In genomic region chr9:130939405-130939941, GRCh38 we compare ENCODE assay signal across 8 cellular contexts. TPM values are rescaled to one million over a fixed set of nuclear protein-coding genes. Genes with fewer than 3 reads are reported as not detected.
DNase-seq lines count a peak whose midpoint lies in the region; ATAC-seq and TF ChIP-seq lines count a peak whose summit lies in the region.

No MANE protein-coding gene starts in this region.

- H3K27me3 ChIP-seq in MG63 (peaks cover 23% of the 10 kb centered on the region), neuronal stem cell (ENCODE audit: control insufficient read depth in 3 of 3, insufficient read depth in 3 of 3, low read depth in 1 of 3, low read length in 3 of 3) (peaks cover 21 to 68% (median 49%) of the 10 kb centered on the region in 3 experiments)

- TF ChIP-seq CTCF in Calu3 (IDR thresholded peaks at IDR 0.05; ENCODE audit: unreplicated experiment) (no peak), endothelial cell (IDR thresholded peaks at IDR 0.05; ENCODE audit: unreplicated experiment) (peak; percentile 12)

- peak overlapping the region; percentile 41 for H2BK15ac ChIP-seq in neuronal stem cell (ENCODE audit: low read length)

- no peak overlapping the region for H2BK12ac ChIP-seq in neuronal stem cell (ENCODE audit: low read length)

- DNase-seq in Calu3 = no peak
- no peak for DNase-seq in MG63
- DNase-seq in endothelial cell (ENCODE audit: low spot score) = no peak
- DNase-seq in neuronal stem cell (ENCODE audit: low spot score) = no peak
- DNase-seq in T-helper 1 cell = no peak
- no peak for DNase-seq in anterior cingulate cortex (lab: John Stamatoyannopoulos, UW)
- DNase-seq in activated CD8-positive, alpha-beta memory T cell treated with anti-CD3 and anti-CD28 coated beads, Interleukin-2, amount 10 ng/mL, durations not matched to agents 7 days and 5 days = no peak
- DNase-seq in T-helper 9 cell = no peak

- H2BK120ac ChIP-seq in neuronal stem cell (ENCODE audit: low read depth, low read length) = no peak overlapping the region

- ATAC-seq in activated CD8-positive, alpha-beta memory T cell treated with anti-CD3 and anti-CD28 coated beads, Interleukin-2, amount 10 ng/mL, durations not matched to agents 7 days and 5 days = no peak

- H3K27ac Mint-ChIP-seq in Calu3 (ENCODE audit: unreplicated experiment) = no peak overlapping the region
- H3K27ac Mint-ChIP-seq in endothelial cell (ENCODE audit: unreplicated experiment) = no peak overlapping the region
- H3K27ac Mint-ChIP-seq in activated CD8-positive, alpha-beta memory T cell treated with anti-CD3 and anti-CD28 coated beads, Interleukin-2, amount 10 ng/mL, durations not matched to agents 7 days and 5 days = no peak overlapping the region

- H3K4me1 Mint-ChIP-seq in Calu3 (ENCODE audit: low read depth, unreplicated experiment) (peaks cover 11% of the 10 kb centered on the region), endothelial cell (ENCODE audit: unreplicated experiment) (peaks cover 17% of the 10 kb centered on the region)
- H3K4me1 Mint-ChIP-seq in activated CD8-positive, alpha-beta memory T cell treated with anti-CD3 and anti-CD28 coated beads, Interleukin-2, amount 10 ng/mL, durations not matched to agents 7 days and 5 days = peaks cover 10% of the 10 kb centered on the region

- no peak overlapping the region for H3K27ac ChIP-seq in neuronal stem cell (replicated peaks; ENCODE audit: low read length)

- peaks cover 76% of the 10 kb centered on the region for H3K27me3 Mint-ChIP-seq in Calu3 (ENCODE audit: unreplicated experiment)
- peaks cover 20% of the 10 kb centered on the region for H3K27me3 Mint-ChIP-seq in endothelial cell (ENCODE audit: unreplicated experiment)
- H3K27me3 Mint-ChIP-seq in activated CD8-positive, alpha-beta memory T cell treated with anti-CD3 and anti-CD28 coated beads, Interleukin-2, amount 10 ng/mL, durations not matched to agents 7 days and 5 days = peaks cover 59% of the 10 kb centered on the region

- H3K4me3 ChIP-seq in MG63 (peak overlapping the region; percentile 55), neuronal stem cell (ENCODE audit: low read length in 2 of 2) (peak overlapping the region; percentile 46 to 82)

- H3K36me3 Mint-ChIP-seq in Calu3 (ENCODE audit: insufficient read depth, unreplicated experiment) (peaks cover 6% of the 10 kb centered on the region), endothelial cell (ENCODE audit: low read depth, unreplicated experiment) (peaks cover 4% of the 10 kb centered on the region)
- H3K36me3 Mint-ChIP-seq in activated CD8-positive, alpha-beta memory T cell treated with anti-CD3 and anti-CD28 coated beads, Interleukin-2, amount 10 ng/mL, durations not matched to agents 7 days and 5 days = no peaks in the 10 kb centered on the region

- intact Hi-C loops in Calu3 (cut with micrococcal nuclease; ENCODE audit: unreplicated experiment) = loop anchor here (2.0 kb wide), 1 partner anchor 73 kb away; no protein-coding TSS in a partner anchor

- H3K36me3 ChIP-seq in MG63 (no peaks in the 10 kb centered on the region), neuronal stem cell (replicated peaks in 1 of 2; ENCODE audit: control insufficient read depth in 2 of 2, insufficient read depth in 2 of 2, low read length in 2 of 2) (no peaks in the 10 kb centered on the region)

- peak overlapping the region; percentile 78 for H3K18ac ChIP-seq in neuronal stem cell (ENCODE audit: low read length)

- no CpG with 5 or more reads among the region's 69 CpGs for WGBS in neuronal stem cell (ENCODE audit: extremely low coverage in 2 of 2, insufficient read length in 2 of 2, insufficient replicate concordance in 1 of 2), 2 donors

- H3K9ac ChIP-seq in neuronal stem cell (ENCODE audit: low read depth, low read length, poor library complexity) = no peak overlapping the region

- no peak overlapping the region for H3K14ac ChIP-seq in neuronal stem cell (ENCODE audit: low read length)

- CTCF ChIA-PET in Calu3 (lab: Charles Lee) = no interaction called here
- CTCF ChIA-PET in activated CD8-positive, alpha-beta memory T cell treated with anti-CD3 and anti-CD28 coated beads, Interleukin-2, amount 10 ng/mL, durations not matched to agents 7 days and 5 days (lab: Charles Lee) = interaction anchor here (0.6 to 1.6 kb wide), 5 partner anchors 66 to 238 kb away, joined by 3 to 7 read pairs (median 4); no protein-coding TSS in a partner anchor

- peak overlapping the region; percentile 92 for H3K4me2 ChIP-seq in neuronal stem cell (ENCODE audit: insufficient read depth, low read length, poor library complexity, severe bottlenecking)

- no TSS peak for BruUV-seq in Calu3 (replicated peaks; lab: Mats Ljungman, UMichigan)

- H3K9me3 ChIP-seq in MG63 (no peaks in the 10 kb centered on the region), neuronal stem cell (replicated peaks in 1 of 2; ENCODE audit: control insufficient read depth in 2 of 2, insufficient read depth in 1 of 2, low read depth in 1 of 2, low read length in 2 of 2) (peaks cover 0 to 3% of the 10 kb centered on the region in 2 donors)

- no peak overlapping the region for H4K8ac ChIP-seq in neuronal stem cell (ENCODE audit: low read depth, low read length)

- no peaks in the 10 kb centered on the region for H3K79me1 ChIP-seq in neuronal stem cell (ENCODE audit: low read depth, low read length)

- no peak overlapping the region for H2AK5ac ChIP-seq in neuronal stem cell (ENCODE audit: low read depth, low read length)

- H3K4me3 Mint-ChIP-seq in Calu3 (ENCODE audit: low read depth, unreplicated experiment) = peak overlapping the region; percentile 82
- no peak overlapping the region for H3K4me3 Mint-ChIP-seq in endothelial cell (ENCODE audit: unreplicated experiment)
- H3K4me3 Mint-ChIP-seq in activated CD8-positive, alpha-beta memory T cell treated with anti-CD3 and anti-CD28 coated beads, Interleukin-2, amount 10 ng/mL, durations not matched to agents 7 days and 5 days = no peak overlapping the region

- no peak overlapping the region for H2BK5ac ChIP-seq in neuronal stem cell (ENCODE audit: low read length)

- H2AFZ ChIP-seq in neuronal stem cell (ENCODE audit: low read length) = peak overlapping the region; percentile 89

- peak overlapping the region; percentile 82 for H3K23ac ChIP-seq in neuronal stem cell (ENCODE audit: low read depth, low read length, poor library complexity)

- H3K4ac ChIP-seq in neuronal stem cell (ENCODE audit: low read length) = no peak overlapping the region

- H3K9me3 Mint-ChIP-seq in Calu3 (ENCODE audit: low read depth, unreplicated experiment) (no peaks in the 10 kb centered on the region), endothelial cell (ENCODE audit: unreplicated experiment) (no peaks in the 10 kb centered on the region)
- no peaks in the 10 kb centered on the region for H3K9me3 Mint-ChIP-seq in activated CD8-positive, alpha-beta memory T cell treated with anti-CD3 and anti-CD28 coated beads, Interleukin-2, amount 10 ng/mL, durations not matched to agents 7 days and 5 days (ENCODE audit: low read depth)

- H3K4me1 ChIP-seq in neuronal stem cell (ENCODE audit: control insufficient read depth in 2 of 2, insufficient read depth in 1 of 2, low read depth in 1 of 2, low read length in 2 of 2) = peaks cover 17% of the 10 kb centered on the region in 2 donors

- no peak overlapping the region for H4K91ac ChIP-seq in neuronal stem cell (ENCODE audit: low read depth, low read length, poor library complexity)

RNA-seq across cellular contexts. Expression of gene FIBCD1, which starts 0.4 kb away (rescaled TPM):
- total RNA-seq in Calu3 (2022) (1.4 and 1.5 TPM in 2 replicates), endothelial cell (ENCODE audit: unreplicated experiment) (0.33 TPM)
- not detected in 2 replicates for total RNA-seq in MG63 (2014; rRNA removed; shearing (Covaris generic); ENCODE audit: low replicate concordance)
- 0.82 TPM for polyA plus RNA-seq in neuronal stem cell (2013, experiment 1 of 2)
- polyA plus RNA-seq in neuronal stem cell (2013, experiment 2 of 2) = 0.89 TPM
- total RNA-seq in activated CD8-positive, alpha-beta memory T cell treated with anti-CD3 and anti-CD28 coated beads, Interleukin-2, amount 10 ng/mL, durations not matched to agents 7 days and 5 days = not detected

RNA-seq across cellular contexts. Expression of gene QRFP, which starts 42.9 kb away (rescaled TPM):
- not detected in 2 replicates for total RNA-seq in Calu3 (2022)
- not detected in 2 replicates for total RNA-seq in MG63 (2014; rRNA removed; shearing (Covaris generic); ENCODE audit: low replicate concordance)
- not detected for total RNA-seq in endothelial cell (ENCODE audit: unreplicated experiment)
- not detected for polyA plus RNA-seq in neuronal stem cell (2013, experiment 1 of 2)
- polyA plus RNA-seq in neuronal stem cell (2013, experiment 2 of 2) = not detected
- not detected for total RNA-seq in activated CD8-positive, alpha-beta memory T cell treated with anti-CD3 and anti-CD28 coated beads, Interleukin-2, amount 10 ng/mL, durations not matched to agents 7 days and 5 days
